Comparison of ENCODE assay signal across 20 cellular contexts in genomic region chr7:7178081-7178480, GRCh38. TPM values are rescaled to one million over a fixed set of nuclear protein-coding genes. Genes with fewer than 3 reads are reported as not detected.
DNase-seq lines count a peak whose midpoint lies in the region; ATAC-seq and TF ChIP-seq lines count a peak whose summit lies in the region.
"Had no signal": no experiment of that assay in that cellular context is flagged by ENCODE, and none has a peak within 500 bp of the region (broad histone marks: within the 10 kb centered on the region; RNA-seq: fewer than 3 reads in every experiment).

No MANE protein-coding gene starts in this region.

- H3K27me3 Mint-ChIP-seq in HFFc6 (ENCODE audit: insufficient read depth) = no peaks in the 10 kb centered on the region; the same call in 1 of the 2 replicates
- H3K27me3 Mint-ChIP-seq: activated naive CD4-positive, alpha-beta T cell treated with anti-CD3 and anti-CD28 coated beads, Interleukin-2, amount 50 U/mL, for 24 hours had no signal

- H3K4me3 Mint-ChIP-seq in HFFc6 = no peak overlapping the region
- H3K4me3 Mint-ChIP-seq: activated naive CD4-positive, alpha-beta T cell treated with anti-CD3 and anti-CD28 coated beads, Interleukin-2, amount 50 U/mL, for 24 hours; activated T-cell treated with anti-CD3 and anti-CD28 coated beads, Interleukin-2, amount 50 U/mL, for 72 hours had no signal

- peaks cover 14% of the 10 kb centered on the region for H3K9me3 Mint-ChIP-seq in HFFc6

- no peak for TF ChIP-seq CTCF in HFFc6 (IDR thresholded peaks at IDR 0.05)
- TF ChIP-seq CTCF in tibial nerve (IDR thresholded peaks at IDR 0.05) = no peak

- WGBS in tibial nerve, 2 donors = 95 to 98% methylated on average over 2 of the region's 2 CpGs

- peak overlapping the region; percentile 95 for H3K27ac ChIP-seq in ACC112 (ENCODE audit: low read depth, low read length)
- no peak overlapping the region for H3K27ac ChIP-seq in tibial nerve
- H3K27ac ChIP-seq: Peyer's patch had no signal

- no peak for TF ChIP-seq POLR2A in tibial nerve (IDR thresholded peaks at IDR 0.05)

- DNase-seq in HFFc6 (peak; percentile 38), adipocyte (ENCODE audit: low read depth) (peak; percentile 30), kidney tubule cell (ENCODE audit: low spot score) (peak; percentile 44), tibial nerve (ENCODE audit: low spot score in 2 of 2) (no peak), posterior vena cava (ENCODE audit: low spot score) (no peak), DMS79 treated with DMSO at 0.1 percent for 48 hours (lab: John Stamatoyannopoulos, UW) (no peak)
- DNase-seq: activated CD4-positive, alpha-beta T cell treated with anti-CD3 and anti-CD28 coated beads for 1 hour; activated CD8-positive, alpha-beta memory T cell treated with anti-CD3 and anti-CD28 coated beads for 24 hours; activated T-cell treated with anti-CD3 and anti-CD28 coated beads, Interleukin-2, amount 50 U/mL, for 72 hours; DMS153; effector CD4-positive, alpha-beta T cell; esophagus squamous epithelium; head of caudate nucleus; Kasumi-1; NCI-H1092 treated with DMSO at 0.1 percent for 48 hours; NCI-H2081; Peyer's patch had no signal

- peaks cover 41% of the 10 kb centered on the region for H3K79me2 ChIP-seq in ACC112 (ENCODE audit: control insufficient read depth, insufficient read depth, low read length, unreplicated experiment)

- H3K36me3 Mint-ChIP-seq in HFFc6 (ENCODE audit: low read depth) = peaks cover 21% of the 10 kb centered on the region

- H3K27me3 ChIP-seq in ACC112 (ENCODE audit: insufficient read depth, low read length) (no peaks in the 10 kb centered on the region), adipocyte (replicated peaks; ENCODE audit: control insufficient read depth, insufficient read depth, low read length) (no peaks in the 10 kb centered on the region), tibial nerve (no peaks in the 10 kb centered on the region)
- H3K27me3 ChIP-seq: esophagus squamous epithelium, Peyer's patch had no signal

- H3K27ac Mint-ChIP-seq in HFFc6 = peak overlapping the region; percentile 31; the same call in 1 of the 2 replicates
- H3K27ac Mint-ChIP-seq: activated naive CD4-positive, alpha-beta T cell treated with anti-CD3 and anti-CD28 coated beads, Interleukin-2, amount 50 U/mL, for 24 hours; activated T-cell treated with anti-CD3 and anti-CD28 coated beads, Interleukin-2, amount 50 U/mL, for 72 hours had no signal

- intact Hi-C loops in posterior vena cava (cut with DNase I) = no loop called here

- H3K4me3 ChIP-seq in ACC112 (ENCODE audit: low read depth, low read length) = peak overlapping the region; percentile 48; the same call in 1 of the 2 replicates
- H3K4me3 ChIP-seq in adipocyte (ENCODE audit: low read length) = no peak overlapping the region
- no peak overlapping the region for H3K4me3 ChIP-seq in tibial nerve
- H3K4me3 ChIP-seq: esophagus squamous epithelium, Peyer's patch had no signal

- no peak overlapping the region for H2AFZ ChIP-seq in ACC112 (ENCODE audit: low read length, unreplicated experiment)

- no peak overlapping the region for H3K9ac ChIP-seq in adipocyte (ENCODE audit: low read length)

- no peak for TF ChIP-seq EP300 in tibial nerve (IDR thresholded peaks at IDR 0.05)

- no peak for ATAC-seq in GM18907 (IDR thresholded peaks at IDR 0.05; ENCODE audit: unreplicated experiment)
- ATAC-seq: activated T-cell treated with anti-CD3 and anti-CD28 coated beads, Interleukin-2, amount 50 U/mL, for 72 hours had no signal

- H3K36me3 ChIP-seq in ACC112 (ENCODE audit: insufficient read depth, low read length) (peaks cover 13% of the 10 kb centered on the region; the same call in 1 of the 2 replicates), adipocyte (ENCODE audit: control insufficient read depth, insufficient read depth, low read length, severe bottlenecking) (no peaks in the 10 kb centered on the region), tibial nerve (no peaks in the 10 kb centered on the region)
- H3K36me3 ChIP-seq: esophagus squamous epithelium, Peyer's patch had no signal

- H3K4me1 ChIP-seq in ACC112 (ENCODE audit: control insufficient read depth, insufficient read depth, low read length, unreplicated experiment) (peaks cover 47% of the 10 kb centered on the region), adipocyte (ENCODE audit: control insufficient read depth, insufficient read depth, low read length) (peaks cover 37% of the 10 kb centered on the region), tibial nerve (peaks cover 0 to 9% (median 2%) of the 10 kb centered on the region in 4 donors)

- peaks cover 19% of the 10 kb centered on the region for H3K9me3 ChIP-seq in adipocyte (ENCODE audit: control insufficient read depth, low read length)
- H3K9me3 ChIP-seq in tibial nerve = peaks cover 0 to 10% (median 0%) of the 10 kb centered on the region in 4 donors
- H3K9me3 ChIP-seq: esophagus squamous epithelium, Peyer's patch had no signal

- H3K4me1 Mint-ChIP-seq in HFFc6 (ENCODE audit: low read depth) = peaks cover 50% of the 10 kb centered on the region

RNA-seq across cellular contexts. Expression of gene C1GALT1, which starts 4.3 kb away (rescaled TPM):
- total RNA-seq in HFFc6 (2021; fragmentation: NEBNext Ultra II Directional; extraction: Animal tissue kit (Norgen Biotek cat#: 25700)) = 10 to 100 TPM; 32.3 to 47.4 (median 34.1) TPM
- total RNA-seq in tibial nerve (10 to 100 TPM; 22.6 to 57.5 (median 29.5) TPM), posterior vena cava (10 to 100 TPM; 26.1 to 28.8 TPM)

Comparison
In these comparisons a context has a peak if more than half of its experiments do, and no peak if none do; other contexts are left out.
1. DNase-seq: peak in HFFc6 (single experiment), adipocyte (single experiment) and kidney tubule cell (single experiment); none in tibial nerve (0 of 2), posterior vena cava (single experiment) and DMS79 treated with DMSO at 0.1 percent for 48 hours (single experiment).